1 cellular context compared by ENCODE assay signal in the genomic region with DNA sequence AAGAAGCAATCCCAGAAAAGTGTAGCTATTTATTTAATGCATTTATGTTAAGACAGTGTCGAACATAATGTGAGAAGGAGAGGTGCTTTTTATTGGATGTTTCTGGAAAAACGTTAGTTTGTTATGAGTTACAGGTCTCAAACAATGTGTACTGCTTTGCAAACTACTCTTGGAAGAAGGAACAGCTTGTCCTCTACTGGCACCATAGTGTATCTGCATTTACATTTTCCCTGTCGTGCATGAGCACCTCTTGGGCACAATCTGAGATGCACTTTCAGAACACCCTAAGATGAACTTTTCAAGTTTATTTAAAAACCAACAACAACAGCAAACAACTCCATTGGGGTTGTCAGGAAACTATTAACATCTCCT.
TF ChIP-seq lines count a peak whose summit lies in the region.

No MANE protein-coding gene starts in this region.

TF ChIP-seq in Ishikawa, 13 proteins besides CTCF, POLR2A, EP300 and RAD21 (continued from another document):
- no peak for TF ChIP-seq TAF1 (IDR thresholded peaks at IDR 0.05; ENCODE audit: low read depth)
- TF ChIP-seq, protein P1, sequence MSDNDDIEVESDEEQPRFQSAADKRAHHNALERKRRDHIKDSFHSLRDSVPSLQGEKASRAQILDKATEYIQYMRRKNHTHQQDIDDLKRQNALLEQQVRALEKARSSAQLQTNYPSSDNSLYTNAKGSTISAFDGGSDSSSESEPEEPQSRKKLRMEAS (IDR thresholded peaks at IDR 0.05) = no peak
- no peak for TF ChIP-seq TEAD4 (IDR thresholded peaks at IDR 0.05)
- no peak for TF ChIP-seq CEBPB (IDR thresholded peaks at IDR 0.05)
